8 cellular contexts compared by ENCODE assay signal in the genomic region with DNA sequence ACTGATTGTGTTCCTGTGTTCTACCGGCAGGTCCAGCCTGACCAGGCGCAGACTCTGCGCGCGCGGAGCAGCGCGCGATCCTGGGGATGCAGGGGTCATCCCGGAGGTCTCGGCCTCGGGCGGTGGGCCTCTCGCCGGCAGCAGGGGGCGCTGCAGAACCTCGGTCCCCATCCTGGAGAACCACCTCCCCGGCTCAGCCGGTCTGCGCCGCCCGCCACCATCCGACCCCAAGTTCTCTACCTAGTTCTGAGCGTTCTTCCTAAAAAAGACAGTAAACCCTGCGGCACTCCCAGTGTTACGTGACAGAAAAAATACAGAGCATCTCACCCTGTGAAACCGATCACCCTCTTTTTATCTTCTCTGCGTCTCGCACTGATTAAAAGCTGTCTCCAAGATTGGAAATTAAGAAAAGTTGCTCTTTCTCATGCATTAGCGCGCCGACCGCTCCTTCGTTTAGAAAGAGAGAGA. TPM values are rescaled to one million over a fixed set of nuclear protein-coding genes. Genes with fewer than 3 reads are reported as not detected.
DNase-seq lines count a peak whose midpoint lies in the region; ATAC-seq and TF ChIP-seq lines count a peak whose summit lies in the region.

No MANE protein-coding gene starts in this region.

- H3K27me3 ChIP-seq in PC-3 (ENCODE audit: low read length), result peaks cover 48% of the 10 kb centered on the region
- H3K27me3 ChIP-seq in gastroesophageal sphincter, result peaks cover 26% of the 10 kb centered on the region
- H3K27me3 ChIP-seq in neuronal stem cell (ENCODE audit: control insufficient read depth in 3 of 3, insufficient read depth in 3 of 3, low read depth in 1 of 3, low read length in 3 of 3), result peaks cover 15 to 57% (median 47%) of the 10 kb centered on the region in 3 experiments

- intact Hi-C loops in PC-3 (cut with micrococcal nuclease), result no loop called here
- intact Hi-C loops in activated T-helper 2 cell treated with anti-CD3 and anti-CD28 coated beads, Interferon-gamma antibody, Interleukin-2, Interleukin-4, amounts not matched to agents 10 μg/mL and 5 μg/mL and 100 μg/mL, durations not matched to agents 14 hours and 24 hours and 36 hours (cut with micrococcal nuclease), result loop anchor here (1.0 to 10.0 kb wide), 8 partner anchors 53 to 1888 kb away; partner anchors contain the start of genes BLTP1 and CCNA2

- H3K23ac ChIP-seq in neuronal stem cell (ENCODE audit: low read depth, low read length, poor library complexity), result no peak overlapping the region

- H4K8ac ChIP-seq in neuronal stem cell (ENCODE audit: low read depth, low read length), result no peak overlapping the region

- CTCF ChIA-PET in PC-3 (lab: Charles Lee), result no interaction called here

- no peak overlapping the region for H4K91ac ChIP-seq in neuronal stem cell (ENCODE audit: low read depth, low read length, poor library complexity)

- no peaks in the 10 kb centered on the region for H3K9me3 ChIP-seq in PC-3 (ENCODE audit: low read length)
- no peaks in the 10 kb centered on the region for H3K9me3 ChIP-seq in gastroesophageal sphincter
- H3K9me3 ChIP-seq in neuronal stem cell (replicated peaks in 1 of 2; ENCODE audit: control insufficient read depth in 2 of 2, insufficient read depth in 1 of 2, low read depth in 1 of 2, low read length in 2 of 2), result peaks cover 0 to 3% of the 10 kb centered on the region in 2 donors

- no peak overlapping the region for H3K4me2 ChIP-seq in PC-3 (ENCODE audit: low read length)
- peak overlapping the region; percentile 98 for H3K4me2 ChIP-seq in neuronal stem cell (ENCODE audit: insufficient read depth, low read length, poor library complexity, severe bottlenecking)

- H2BK120ac ChIP-seq in neuronal stem cell (ENCODE audit: low read depth, low read length), result no peak overlapping the region

- ATAC-seq in GM18868 (IDR thresholded peaks at IDR 0.05; ENCODE audit: unreplicated experiment) (peak; percentile 84), HG03108 (IDR thresholded peaks at IDR 0.05; ENCODE audit: unreplicated experiment) (peak; percentile 81), PC-3 (no peak), gastroesophageal sphincter (peak; percentile 81)

- no peak overlapping the region for H3K27ac ChIP-seq in PC-3 (ENCODE audit: low read length)
- H3K27ac ChIP-seq in gastroesophageal sphincter, result peak overlapping the region in 2 of 4 donors; percentile 63 to 67
- H3K27ac ChIP-seq in neuronal stem cell (replicated peaks; ENCODE audit: low read length), result no peak overlapping the region

- H2BK12ac ChIP-seq in neuronal stem cell (ENCODE audit: low read length), result no peak overlapping the region

- BruUV-seq in PC-3 (replicated peaks; lab: Mats Ljungman, UMichigan), result no TSS peak

- no peak overlapping the region for H3K18ac ChIP-seq in neuronal stem cell (ENCODE audit: low read length)

- WGBS in gastroesophageal sphincter (ENCODE audit: low coverage in 1 of 2), 2 donors, result 0% methylated on average over 5 to 15 of the region's 34 CpGs
- no CpG with 5 or more reads among the region's 34 CpGs for WGBS in neuronal stem cell (ENCODE audit: extremely low coverage in 2 of 2, insufficient read length in 2 of 2, insufficient replicate concordance in 1 of 2), 2 donors

- H3K79me2 ChIP-seq in PC-3 (ENCODE audit: low read length), result no peaks in the 10 kb centered on the region

- no peaks in the 10 kb centered on the region for H3K36me3 Mint-ChIP-seq in activated T-helper 2 cell treated with anti-CD3 and anti-CD28 coated beads, Interferon-gamma antibody, Interleukin-2, Interleukin-4, amounts not matched to agents 10 μg/mL and 5 μg/mL and 100 μg/mL, durations not matched to agents 14 hours and 24 hours and 36 hours (ENCODE audit: low read depth)

- POLR2A ChIA-PET in PC-3 (lab: Charles Lee; ENCODE audit: unreplicated experiment), result no interaction called here

- H2AK5ac ChIP-seq in neuronal stem cell (ENCODE audit: low read depth, low read length), result no peak overlapping the region

- H3F3A ChIP-seq in PC-3 (ENCODE audit: low read length, unreplicated experiment), result no peaks in the 10 kb centered on the region

- H3K9me2 ChIP-seq in PC-3 (replicated peaks; ENCODE audit: low read length), result no peaks in the 10 kb centered on the region

- no peaks in the 10 kb centered on the region for H4K20me1 ChIP-seq in PC-3 (ENCODE audit: low read length)

- no peaks in the 10 kb centered on the region for H3K9me3 Mint-ChIP-seq in activated T-helper 2 cell treated with anti-CD3 and anti-CD28 coated beads, Interferon-gamma antibody, Interleukin-2, Interleukin-4, amounts not matched to agents 10 μg/mL and 5 μg/mL and 100 μg/mL, durations not matched to agents 14 hours and 24 hours and 36 hours

- H3K4me3 ChIP-seq in PC-3 (ENCODE audit: low read length) (no peak overlapping the region), gastroesophageal sphincter (peak overlapping the region; percentile 54 to 73), neuronal stem cell (ENCODE audit: low read length in 2 of 2) (peak overlapping the region; percentile 57 to 84)

- H3K27ac Mint-ChIP-seq in activated T-helper 2 cell treated with anti-CD3 and anti-CD28 coated beads, Interferon-gamma antibody, Interleukin-2, Interleukin-4, amounts not matched to agents 10 μg/mL and 5 μg/mL and 100 μg/mL, durations not matched to agents 14 hours and 24 hours and 36 hours, result no peak overlapping the region

- no peak for TF ChIP-seq EP300 in gastroesophageal sphincter (IDR thresholded peaks at IDR 0.05)

- no peak overlapping the region for H2AFZ ChIP-seq in PC-3 (ENCODE audit: low read length)
- H2AFZ ChIP-seq in neuronal stem cell (ENCODE audit: low read length), result peak overlapping the region; percentile 99

- TF ChIP-seq CTCF in AG09319 (IDR thresholded peaks at IDR 0.05; ENCODE audit: low read depth, low read length), result peak; percentile 82
- TF ChIP-seq CTCF in PC-3 (conservative IDR thresholded peaks at IDR 0.05; ENCODE audit: low read depth, low read length), result peak; percentile 50
- TF ChIP-seq CTCF in gastroesophageal sphincter (IDR thresholded peaks at IDR 0.05), result peak in 3 of 4 experiments; percentile 58 to 81 (median 68)

- H3K4ac ChIP-seq in neuronal stem cell (ENCODE audit: low read length), result no peak overlapping the region

- peaks cover 63% of the 10 kb centered on the region for H3K27me3 Mint-ChIP-seq in activated T-helper 2 cell treated with anti-CD3 and anti-CD28 coated beads, Interferon-gamma antibody, Interleukin-2, Interleukin-4, amounts not matched to agents 10 μg/mL and 5 μg/mL and 100 μg/mL, durations not matched to agents 14 hours and 24 hours and 36 hours (ENCODE audit: low read depth)

- H2BK15ac ChIP-seq in neuronal stem cell (ENCODE audit: low read length), result no peak overlapping the region

- peaks cover 14% of the 10 kb centered on the region for H3K4me1 Mint-ChIP-seq in activated T-helper 2 cell treated with anti-CD3 and anti-CD28 coated beads, Interferon-gamma antibody, Interleukin-2, Interleukin-4, amounts not matched to agents 10 μg/mL and 5 μg/mL and 100 μg/mL, durations not matched to agents 14 hours and 24 hours and 36 hours (ENCODE audit: low read depth)

- H3K36me3 ChIP-seq in PC-3 (ENCODE audit: low read depth, low read length) (no peaks in the 10 kb centered on the region), gastroesophageal sphincter (no peaks in the 10 kb centered on the region), neuronal stem cell (replicated peaks in 1 of 2; ENCODE audit: control insufficient read depth in 2 of 2, insufficient read depth in 2 of 2, low read length in 2 of 2) (no peaks in the 10 kb centered on the region)

- peak overlapping the region; percentile 82 for H3K4me3 Mint-ChIP-seq in activated T-helper 2 cell treated with anti-CD3 and anti-CD28 coated beads, Interferon-gamma antibody, Interleukin-2, Interleukin-4, amounts not matched to agents 10 μg/mL and 5 μg/mL and 100 μg/mL, durations not matched to agents 14 hours and 24 hours and 36 hours (ENCODE audit: low read depth)

- H3K9ac ChIP-seq in PC-3 (ENCODE audit: low read length) (no peak overlapping the region), neuronal stem cell (ENCODE audit: low read depth, low read length, poor library complexity) (no peak overlapping the region)

- no peak overlapping the region for H2BK5ac ChIP-seq in neuronal stem cell (ENCODE audit: low read length)

- H3K14ac ChIP-seq in neuronal stem cell (ENCODE audit: low read length), result no peak overlapping the region

- no peak for TF ChIP-seq POLR2A in gastroesophageal sphincter (IDR thresholded peaks at IDR 0.05)

- H3K4me1 ChIP-seq in PC-3 (ENCODE audit: insufficient read depth, low read length) (no peaks in the 10 kb centered on the region), gastroesophageal sphincter (peaks cover 0 to 26% (median 0%) of the 10 kb centered on the region in 3 donors), neuronal stem cell (ENCODE audit: control insufficient read depth in 2 of 2, insufficient read depth in 1 of 2, low read depth in 1 of 2, low read length in 2 of 2) (peaks cover 0 to 5% of the 10 kb centered on the region in 2 donors)

- no peaks in the 10 kb centered on the region for H3K79me1 ChIP-seq in neuronal stem cell (ENCODE audit: low read depth, low read length)

- DNase-seq in AG09319 (ENCODE audit: extremely low read depth, low read depth) (peak; percentile 36), PC-3 (no peak), neuronal stem cell (ENCODE audit: low spot score) (peak; percentile 78), stromal cell of bone marrow (ENCODE audit: low read depth) (peak; percentile 42)
- DNase-seq in activated T-helper 2 cell treated with anti-CD3 and anti-CD28 coated beads, Interferon-gamma antibody, Interleukin-2, Interleukin-4, amounts not matched to agents 10 μg/mL and 5 μg/mL and 100 μg/mL, durations not matched to agents 14 hours and 24 hours and 36 hours (ENCODE audit: low spot score), result peak; percentile 71

RNA-seq across cellular contexts. Expression of gene TRPC3, which starts 1.6 kb away (rescaled TPM):
- total RNA-seq in PC-3 (2014; rRNA removed), result not detected in 2 replicates
- 0.64 and 0.67 TPM in 2 replicates for total RNA-seq in activated T-helper 2 cell treated with anti-CD3 and anti-CD28 coated beads, Interferon-gamma antibody, Interleukin-2, Interleukin-4, amounts not matched to agents 10 μg/mL and 5 μg/mL and 100 μg/mL, durations not matched to agents 14 hours and 24 hours and 36 hours
- total RNA-seq in gastroesophageal sphincter, result 1 to 10 TPM in 2 of 4 donors, under 1 TPM in 2; 0.50 to 8.9 (median 3.3) TPM
- polyA plus RNA-seq in neuronal stem cell (2013, experiment 1 of 2), result 0.07 TPM
- 0.01 TPM for polyA plus RNA-seq in neuronal stem cell (2013, experiment 2 of 2)
